Comparison of ENCODE assay signal across 8 cellular contexts in the genomic region with DNA sequence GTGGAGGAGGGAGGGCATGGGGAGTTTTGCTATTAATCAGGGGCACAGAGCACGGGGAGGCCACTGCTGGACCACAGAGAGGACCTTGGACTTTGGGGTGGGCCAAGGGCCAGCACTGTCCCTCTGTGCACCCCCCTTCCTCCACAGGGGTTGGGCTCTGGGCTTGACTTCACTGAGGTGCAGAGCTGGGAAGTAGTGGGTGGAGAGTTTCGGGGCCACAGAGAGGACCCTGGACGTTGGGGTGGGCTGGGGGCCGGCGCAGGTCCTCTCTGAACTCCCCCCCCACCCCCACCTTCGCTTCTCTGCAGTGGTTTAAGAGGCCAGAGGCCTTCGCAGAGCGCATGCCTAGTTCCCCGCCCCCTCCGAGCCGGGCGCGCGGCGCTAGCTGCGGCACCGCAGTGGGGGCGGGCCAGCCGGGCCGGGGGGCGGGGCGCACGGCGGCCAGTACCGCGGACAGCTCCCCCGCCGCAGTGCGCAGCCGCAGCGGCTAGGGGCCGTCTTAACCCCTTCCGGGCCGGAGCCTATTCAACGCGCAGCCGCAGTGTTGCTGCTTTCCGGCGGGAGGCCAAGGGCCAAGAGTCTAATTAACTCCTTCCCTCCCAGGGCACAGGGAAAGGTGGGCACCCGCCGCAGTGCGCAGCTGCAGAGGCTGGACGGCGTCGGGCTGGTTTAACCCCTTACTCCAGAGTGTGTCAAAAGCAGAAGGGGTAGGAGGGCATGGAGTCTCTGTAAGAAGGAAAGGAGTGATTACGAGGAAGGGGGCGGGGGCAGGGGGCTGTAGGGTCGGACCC. TPM values are rescaled to one million over a fixed set of nuclear protein-coding genes. Genes with fewer than 3 reads are reported as not detected.
DNase-seq lines count a peak whose midpoint lies in the region; ATAC-seq and TF ChIP-seq lines count a peak whose summit lies in the region.

No MANE protein-coding gene starts in this region.

- H3K27me3 Mint-ChIP-seq in progenitor cell of endocrine pancreas = peaks cover 28% of the 10 kb centered on the region

- no peaks in the 10 kb centered on the region for H4K20me1 ChIP-seq in MM.1S (ENCODE audit: insufficient read depth, low read length)

- ATAC-seq in GM18909 (IDR thresholded peaks at IDR 0.05; ENCODE audit: poor library complexity, unreplicated experiment) (no peak), GM18520 (IDR thresholded peaks at IDR 0.05; ENCODE audit: unreplicated experiment) (no peak)

- peaks cover 4% of the 10 kb centered on the region for H3K9me3 Mint-ChIP-seq in progenitor cell of endocrine pancreas (ENCODE audit: low read depth)

- no peaks in the 10 kb centered on the region for H3K9me2 ChIP-seq in MM.1S (replicated peaks; ENCODE audit: insufficient read depth, low read length)

- no peak overlapping the region for H3K4me3 ChIP-seq in MM.1S (ENCODE audit: low read length)

- peaks cover 28% of the 10 kb centered on the region for H3K4me1 Mint-ChIP-seq in progenitor cell of endocrine pancreas (ENCODE audit: low read depth)

- H3K27ac ChIP-seq in MM.1S (ENCODE audit: low read length) = no peak overlapping the region

- H3K27me3 ChIP-seq in MM.1S (replicated peaks; ENCODE audit: insufficient read depth, low read length) = peaks cover 54% of the 10 kb centered on the region

- H3K9me3 ChIP-seq in MM.1S (replicated peaks; ENCODE audit: insufficient read depth, low read length) = no peaks in the 10 kb centered on the region

- no peaks in the 10 kb centered on the region for H3F3A ChIP-seq in MM.1S (ENCODE audit: insufficient read depth, low read length)

- H3K4me2 ChIP-seq in MM.1S (ENCODE audit: low read depth, low read length) = no peak overlapping the region; the same call in 1 of the 2 replicates

- H3K9ac ChIP-seq in MM.1S (ENCODE audit: low read length) = no peak overlapping the region

- H2AFZ ChIP-seq in MM.1S (ENCODE audit: low read length) = no peak overlapping the region

- peak; percentile 37 for DNase-seq in DMS114 treated with DMSO at 0.1 percent for 48 hours (lab: John Stamatoyannopoulos, UW; ENCODE audit: unreplicated experiment)
- DNase-seq in MM.1S = peak; percentile 68
- peak; percentile 85 for DNase-seq in RKO (ENCODE audit: low spot score)
- DNase-seq in activated T-helper 9 cell treated with anti-CD3 and anti-CD28 coated beads, Interleukin-2, amount 50 U/mL, for 16 hours (ENCODE audit: low read depth) = peak; percentile 57
- peak in 40 of 42 donors; percentile 50 to 89 (median 75) for DNase-seq in head of caudate nucleus
- DNase-seq in progenitor cell of endocrine pancreas (ENCODE audit: low spot score, unreplicated experiment) = peak; percentile 84

- TF ChIP-seq CTCF in MM.1S (IDR thresholded peaks at IDR 0.05; ENCODE audit: low read length) = no peak
- TF ChIP-seq CTCF in progenitor cell of endocrine pancreas (IDR thresholded peaks at IDR 0.05; ENCODE audit: unreplicated experiment) = no peak

- no peak overlapping the region for H3K27ac Mint-ChIP-seq in progenitor cell of endocrine pancreas

- intact Hi-C loops in head of caudate nucleus (cut with DNase I) = loop anchor here (5.0 kb wide), 1 partner anchor 123 kb away; a partner anchor contains a TSS

- no peaks in the 10 kb centered on the region for H3K4me1 ChIP-seq in MM.1S (ENCODE audit: low read length)

- peaks cover 1% of the 10 kb centered on the region for H3K36me3 Mint-ChIP-seq in progenitor cell of endocrine pancreas (ENCODE audit: insufficient read depth)

- no peaks in the 10 kb centered on the region for H3K36me3 ChIP-seq in MM.1S (replicated peaks; ENCODE audit: insufficient read depth, low read length)

- no peaks in the 10 kb centered on the region for H3K79me2 ChIP-seq in MM.1S (ENCODE audit: low read length)

- H3K4me3 Mint-ChIP-seq in progenitor cell of endocrine pancreas (ENCODE audit: low read depth) = peak overlapping the region; percentile 57

RNA-seq across cellular contexts. Expression of a gene that starts 3.7 kb away (rescaled TPM):
- 19.8 and 23.6 TPM in 2 replicates for total RNA-seq in progenitor cell of endocrine pancreas

RNA-seq across cellular contexts. Expression of a gene that starts 39.9 kb away (rescaled TPM):
- 2.3 and 2.7 TPM in 2 replicates for total RNA-seq in progenitor cell of endocrine pancreas

RNA-seq across cellular contexts. Expression of a gene that starts 50.8 kb away (rescaled TPM):
- total RNA-seq in progenitor cell of endocrine pancreas = 28.3 and 29.1 TPM in 2 replicates

RNA-seq across cellular contexts. Expression of a gene that starts 58.6 kb away (rescaled TPM):
- 91.4 and 99.5 TPM in 2 replicates for total RNA-seq in progenitor cell of endocrine pancreas
